In the genomic region with DNA sequence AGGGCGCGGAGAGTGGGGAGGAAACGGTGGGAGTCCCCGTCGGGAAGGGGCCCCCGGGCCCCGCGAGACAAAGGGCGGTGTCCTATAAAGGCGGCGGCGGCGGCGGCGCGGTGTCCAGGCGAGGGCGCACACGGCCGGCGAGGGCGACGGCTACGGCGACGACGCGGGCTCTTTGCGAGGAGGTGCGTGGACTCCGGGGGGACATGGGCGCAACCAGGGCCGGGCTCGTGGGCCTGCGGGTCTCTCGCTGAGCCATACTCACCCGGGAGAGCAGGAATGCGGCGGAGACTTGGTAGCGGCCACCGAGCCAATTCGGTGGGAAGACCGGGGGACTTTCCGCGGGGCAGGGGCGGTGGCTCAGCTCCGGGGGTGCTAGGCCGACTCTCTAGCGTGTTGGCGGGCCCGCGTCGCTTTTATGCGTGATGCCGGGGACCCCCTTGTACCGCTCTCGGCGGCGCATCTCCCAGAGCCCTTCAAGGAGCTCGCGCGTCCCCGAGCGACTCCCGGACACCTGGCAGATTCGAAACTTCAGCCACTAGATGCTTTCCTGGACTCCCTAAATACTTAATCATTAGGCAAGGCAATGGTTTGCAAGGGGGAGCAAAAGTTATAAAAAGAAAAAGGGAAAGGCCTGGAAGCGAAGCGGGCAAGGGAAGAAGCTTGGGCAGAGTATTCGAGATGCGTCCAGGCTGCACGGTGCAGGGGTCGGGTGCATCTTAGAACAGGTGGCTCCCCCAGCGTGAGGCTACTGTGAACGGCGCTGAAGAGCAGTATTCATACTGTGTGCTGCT, we compare ENCODE assay signal across 8 cellular contexts. TPM values are rescaled to one million over a fixed set of nuclear protein-coding genes. Genes with fewer than 3 reads are reported as not detected.
A peak's percentile ranks its signal among the peaks of the same experiment; 100 is the strongest.
DNase-seq lines count a peak whose midpoint lies in the region; ATAC-seq and TF ChIP-seq lines count a peak whose summit lies in the region.

No MANE protein-coding gene starts in this region.

- 1 to 2% (median 2%) methylated on average over 64 to 75 of the region's 75 CpGs for WGBS in ovary, 3 donors

- no peaks in the 10 kb centered on the region for H3K27me3 Mint-ChIP-seq in Caco-2 (ENCODE audit: insufficient read depth, unreplicated experiment)
- peaks cover 38% of the 10 kb centered on the region for H3K27me3 Mint-ChIP-seq in activated CD8-positive, alpha-beta memory T cell treated with anti-CD3 and anti-CD28 coated beads, Interleukin-2, amount 10 ng/mL, durations not matched to agents 7 days and 5 days

- peak; percentile 50 to 74 for DNase-seq in Caco-2
- DNase-seq in HuH-7 (ENCODE audit: low spot score), result peak; percentile 73
- no peak for DNase-seq in activated CD8-positive, alpha-beta memory T cell treated with anti-CD3 and anti-CD28 coated beads, Interleukin-2, amount 10 ng/mL, durations not matched to agents 7 days and 5 days
- DNase-seq in glomerular visceral epithelial cell (ENCODE audit: extremely low spot score), result peak; percentile 16
- peak in 4 of 5 donors; percentile 18 to 44 (median 28) for DNase-seq in ovary
- no peak for DNase-seq in stimulated activated naive CD4-positive, alpha-beta T cell treated with Interleukin-2 at 50 U/mL for 16 hours (lab: John Stamatoyannopoulos, UW)
- no peak for DNase-seq in amniotic stem cell (lab: John Stamatoyannopoulos, UW)

- H3K4me3 ChIP-seq in Caco-2 (ENCODE audit: low read depth, low read length), result peak overlapping the region; percentile 94
- H3K4me3 ChIP-seq in ovary, result peak overlapping the region; percentile 24

- H3K4me1 ChIP-seq in Caco-2 (no peaks in the 10 kb centered on the region), ovary (ENCODE audit: insufficient read depth) (no peaks in the 10 kb centered on the region)

- H3K27ac ChIP-seq in ovary, result no peak overlapping the region

- H3K9me3 ChIP-seq in Caco-2 (no peaks in the 10 kb centered on the region), ovary (no peaks in the 10 kb centered on the region)

- TF ChIP-seq CTCF in Caco-2 (IDR thresholded peaks at IDR 0.05; ENCODE audit: insufficient read depth in 1 of 2, low read depth in 1 of 2, low read length in 1 of 2, severe bottlenecking in 1 of 2, unreplicated experiment in 1 of 2) (peak; percentile 4 to 22), ovary (IDR thresholded peaks at IDR 0.05) (no peak)

- no peak for TF ChIP-seq POLR2A in ovary (IDR thresholded peaks at IDR 0.05)

- TF ChIP-seq EP300 in ovary (IDR thresholded peaks at IDR 0.05), result no peak

- H3K36me3 ChIP-seq in Caco-2 (ENCODE audit: control insufficient read depth, insufficient read depth, low read length), result no peaks in the 10 kb centered on the region
- H3K36me3 ChIP-seq in ovary, result no peaks in the 10 kb centered on the region

- peaks cover 7% of the 10 kb centered on the region for H3K4me1 Mint-ChIP-seq in Caco-2 (ENCODE audit: low read depth, unreplicated experiment)
- peaks cover 7% of the 10 kb centered on the region for H3K4me1 Mint-ChIP-seq in activated CD8-positive, alpha-beta memory T cell treated with anti-CD3 and anti-CD28 coated beads, Interleukin-2, amount 10 ng/mL, durations not matched to agents 7 days and 5 days

- peak overlapping the region; percentile 34 for H3K27ac Mint-ChIP-seq in Caco-2 (ENCODE audit: unreplicated experiment)
- H3K27ac Mint-ChIP-seq in activated CD8-positive, alpha-beta memory T cell treated with anti-CD3 and anti-CD28 coated beads, Interleukin-2, amount 10 ng/mL, durations not matched to agents 7 days and 5 days, result no peak overlapping the region

- CTCF ChIA-PET in Caco-2 (lab: Charles Lee), result interaction anchor here (1.4 to 1.5 kb wide), 2 partner anchors 38 to 62 kb away, joined by 6 to 7 read pairs; partner anchors contain the start of gene TMEM38B
- CTCF ChIA-PET in activated CD8-positive, alpha-beta memory T cell treated with anti-CD3 and anti-CD28 coated beads, Interleukin-2, amount 10 ng/mL, durations not matched to agents 7 days and 5 days (lab: Charles Lee), result interaction anchor here (0.7 to 1.5 kb wide), 3 partner anchors 38 to 81 kb away, joined by 3 to 5 read pairs (median 3); partner anchors contain the start of gene TMEM38B

- no peaks in the 10 kb centered on the region for H3K36me3 Mint-ChIP-seq in Caco-2 (ENCODE audit: insufficient read depth, unreplicated experiment)
- H3K36me3 Mint-ChIP-seq in activated CD8-positive, alpha-beta memory T cell treated with anti-CD3 and anti-CD28 coated beads, Interleukin-2, amount 10 ng/mL, durations not matched to agents 7 days and 5 days, result no peaks in the 10 kb centered on the region

- POLR2A ChIA-PET in Caco-2 (lab: Charles Lee), result no interaction called here

- peak; percentile 53 for ATAC-seq in GM19372 (IDR thresholded peaks at IDR 0.05; ENCODE audit: low read depth, unreplicated experiment)
- ATAC-seq in activated CD8-positive, alpha-beta memory T cell treated with anti-CD3 and anti-CD28 coated beads, Interleukin-2, amount 10 ng/mL, durations not matched to agents 7 days and 5 days, result peak; percentile 66

- no peaks in the 10 kb centered on the region for H3K9me3 Mint-ChIP-seq in Caco-2 (ENCODE audit: unreplicated experiment)
- no peaks in the 10 kb centered on the region for H3K9me3 Mint-ChIP-seq in activated CD8-positive, alpha-beta memory T cell treated with anti-CD3 and anti-CD28 coated beads, Interleukin-2, amount 10 ng/mL, durations not matched to agents 7 days and 5 days (ENCODE audit: low read depth)

- H3K4me3 Mint-ChIP-seq in Caco-2 (ENCODE audit: unreplicated experiment), result peak overlapping the region; percentile 82
- H3K4me3 Mint-ChIP-seq in activated CD8-positive, alpha-beta memory T cell treated with anti-CD3 and anti-CD28 coated beads, Interleukin-2, amount 10 ng/mL, durations not matched to agents 7 days and 5 days, result peak overlapping the region; percentile 61

- H3K27me3 ChIP-seq in Caco-2 (replicated peaks; ENCODE audit: control insufficient read depth, insufficient read depth, low read length), result no peaks in the 10 kb centered on the region
- no peaks in the 10 kb centered on the region for H3K27me3 ChIP-seq in ovary

- intact Hi-C loops in Caco-2 (cut with micrococcal nuclease; ENCODE audit: unreplicated experiment) (loop anchor here (1.0 kb wide), 3 partner anchors 34 to 62 kb away; partner anchors contain the start of gene TMEM38B), ovary (cut with DNase I) (no loop called here)

- BruUV-seq in Caco-2 (replicated peaks; lab: Mats Ljungman, UMichigan), result TSS peak; percentile 54

RNA-seq across cellular contexts. Expression of gene TAL2, which starts 5.9 kb away (rescaled TPM):
- total RNA-seq in Caco-2 (2022) (1.00 and 1.4 TPM in 2 replicates), ovary (1 to 10 TPM in 1 of 7 donors, under 1 TPM in 1, not detected in 5; 0.52 to 1.0 TPM)
- under 1 TPM in 1 of 2 experiments, not detected in 1; 0.35 TPM for total RNA-seq in activated CD8-positive, alpha-beta memory T cell treated with anti-CD3 and anti-CD28 coated beads, Interleukin-2, amount 10 ng/mL, durations not matched to agents 7 days and 5 days
- polyA plus RNA-seq in ovary, result under 1 TPM in 1 of 2 donors, not detected in 1; 0.45 TPM

RNA-seq across cellular contexts. Expression of gene TMEM38B, which starts 38.0 kb away (rescaled TPM):
- total RNA-seq in Caco-2 (2022), result 38.6 and 48.6 TPM in 2 replicates
- 10 to 100 TPM in 1 of 2 experiments, 1 to 10 TPM in 1; 9.9 to 17.9 TPM for total RNA-seq in activated CD8-positive, alpha-beta memory T cell treated with anti-CD3 and anti-CD28 coated beads, Interleukin-2, amount 10 ng/mL, durations not matched to agents 7 days and 5 days
- 10 to 100 TPM; 10.1 to 28.5 (median 16.3) TPM for total RNA-seq in ovary
- polyA plus RNA-seq in ovary, result 10 to 100 TPM; 10.1 to 12.4 TPM

Comparison
In these comparisons a context has a peak if more than half of its experiments do, and no peak if none do; other contexts are left out.
1. DNase-seq: peak in Caco-2 (2 of 2), HuH-7 (single experiment), glomerular visceral epithelial cell (single experiment) and ovary (4 of 5); none in activated CD8-positive, alpha-beta memory T cell treated with anti-CD3 and anti-CD28 coated beads, Interleukin-2, amount 10 ng/mL, durations not matched to agents 7 days and 5 days (single experiment), stimulated activated naive CD4-positive, alpha-beta T cell treated with Interleukin-2 at 50 U/mL for 16 hours (single experiment) and amniotic stem cell (single experiment).
2. CTCF ChIP-seq: peak in Caco-2 (2 of 2); none in ovary (0 of 3).